In genomic region chr2:189147361-189147760, GRCh38 we compare ENCODE assay signal across 22 cellular contexts.
"Had no signal": no experiment of that assay in that cellular context is flagged by ENCODE, and none has a peak within 500 bp of the region (broad histone marks: within the 10 kb centered on the region; RNA-seq: fewer than 3 reads in every experiment).

No MANE protein-coding gene starts in this region.

- H3K9me3 Mint-ChIP-seq: activated CD4-positive, alpha-beta memory T cell treated with anti-CD3 and anti-CD28 coated beads for 36 hours; activated naive CD4-positive, alpha-beta T cell treated with anti-CD3 and anti-CD28 coated beads, Interleukin-2, amount 50 U/mL, for 72 hours; activated T-cell treated with anti-CD3 and anti-CD28 coated beads, Interleukin-2, amount 50 U/mL, for 24 hours; brain; central memory CD8-positive, alpha-beta T cell; naive thymus-derived CD4-positive, alpha-beta T cell had no signal

- H3K4me3 ChIP-seq: coronary artery, esophagus squamous epithelium, gastrocnemius medialis, heart left ventricle, mucosa of descending colon, sigmoid colon, transverse colon, vagina had no signal

- H3K36me3 ChIP-seq: esophagus squamous epithelium, gastrocnemius medialis, heart left ventricle, sigmoid colon, transverse colon, vagina, WERI-Rb-1 had no signal

- H3K9ac ChIP-seq: parathyroid adenoma had no signal

- H3K4me1 Mint-ChIP-seq: activated CD4-positive, alpha-beta T cell treated with anti-CD3 and anti-CD28 coated beads for 36 hours; central memory CD8-positive, alpha-beta T cell had no signal

- ATAC-seq: activated CD4-positive, alpha-beta T cell treated with anti-CD3 and anti-CD28 coated beads for 36 hours; activated naive CD4-positive, alpha-beta T cell treated with anti-CD3 and anti-CD28 coated beads, Interleukin-2, amount 50 U/mL, for 72 hours; gastrocnemius medialis; heart left ventricle; left colon; mucosa of descending colon; naive thymus-derived CD4-positive, alpha-beta T cell; T-helper 17 cell had no signal

- H3K27ac Mint-ChIP-seq: activated CD4-positive, alpha-beta memory T cell treated with anti-CD3 and anti-CD28 coated beads for 36 hours; activated CD4-positive, alpha-beta T cell treated with anti-CD3 and anti-CD28 coated beads for 36 hours; activated naive CD4-positive, alpha-beta T cell treated with anti-CD3 and anti-CD28 coated beads, Interleukin-2, amount 50 U/mL, for 72 hours; activated T-cell treated with anti-CD3 and anti-CD28 coated beads, Interleukin-2, amount 50 U/mL, for 24 hours; brain; naive thymus-derived CD4-positive, alpha-beta T cell; T-helper 17 cell had no signal

- H3K4me1 ChIP-seq: parathyroid adenoma had no signal

- H3K27me3 Mint-ChIP-seq: activated CD4-positive, alpha-beta memory T cell treated with anti-CD3 and anti-CD28 coated beads for 36 hours; activated CD4-positive, alpha-beta T cell treated with anti-CD3 and anti-CD28 coated beads for 36 hours; activated T-cell treated with anti-CD3 and anti-CD28 coated beads, Interleukin-2, amount 50 U/mL, for 24 hours; brain; central memory CD8-positive, alpha-beta T cell; naive thymus-derived CD4-positive, alpha-beta T cell; T-helper 17 cell had no signal

- H2AFZ ChIP-seq: parathyroid adenoma had no signal

- H3K79me2 ChIP-seq: parathyroid adenoma had no signal

- H3K36me3 Mint-ChIP-seq: activated CD4-positive, alpha-beta memory T cell treated with anti-CD3 and anti-CD28 coated beads for 36 hours; activated naive CD4-positive, alpha-beta T cell treated with anti-CD3 and anti-CD28 coated beads, Interleukin-2, amount 50 U/mL, for 72 hours; brain; naive thymus-derived CD4-positive, alpha-beta T cell had no signal

- DNase-seq: activated CD4-positive, alpha-beta memory T cell treated with anti-CD3 and anti-CD28 coated beads for 36 hours; activated CD4-positive, alpha-beta T cell treated with anti-CD3 and anti-CD28 coated beads for 36 hours; activated effector memory CD4-positive, alpha-beta T cell treated with Interleukin-2 at 50 U/mL for 16 hours; activated T-cell treated with anti-CD3 and anti-CD28 coated beads, Interleukin-2, amount 50 U/mL, for 24 hours; amniotic stem cell; esophagus squamous epithelium; gastrocnemius medialis; heart left ventricle; left colon; mucosa of descending colon; naive thymus-derived CD4-positive, alpha-beta T cell; sigmoid colon; stimulated activated naive CD4-positive, alpha-beta T cell treated with Interleukin-2 at 50 U/mL for 16 hours; T-helper 17 cell; transverse colon; WERI-Rb-1 had no signal

- H3K27me3 ChIP-seq: esophagus squamous epithelium, gastrocnemius medialis, heart left ventricle, sigmoid colon, transverse colon, vagina had no signal

- H3K4me3 Mint-ChIP-seq: activated CD4-positive, alpha-beta memory T cell treated with anti-CD3 and anti-CD28 coated beads for 36 hours; activated CD4-positive, alpha-beta T cell treated with anti-CD3 and anti-CD28 coated beads for 36 hours; activated T-cell treated with anti-CD3 and anti-CD28 coated beads, Interleukin-2, amount 50 U/mL, for 24 hours; brain; central memory CD8-positive, alpha-beta T cell; naive thymus-derived CD4-positive, alpha-beta T cell; T-helper 17 cell had no signal

- H3K27ac ChIP-seq: esophagus squamous epithelium, gastrocnemius medialis, parathyroid adenoma, sigmoid colon, vagina, WERI-Rb-1 had no signal

- H3K9me3 ChIP-seq: esophagus squamous epithelium, gastrocnemius medialis, heart left ventricle, mucosa of descending colon, sigmoid colon, transverse colon, vagina had no signal
